19 cellular contexts compared by ENCODE assay signal in genomic region chr10:36141786-36142560, GRCh38.
A peak's percentile ranks its signal among the peaks of the same experiment; 100 is the strongest.
DNase-seq lines count a peak whose midpoint lies in the region; ATAC-seq, FAIRE-seq and TF ChIP-seq lines count a peak whose summit lies in the region.
"Had no signal": no experiment of that assay in that cellular context is flagged by ENCODE, and none has a peak within 500 bp of the region (broad histone marks: within the 10 kb centered on the region; RNA-seq: fewer than 3 reads in every experiment).

No MANE protein-coding gene starts in this region.

- no peaks in the 10 kb centered on the region for H3K27me3 Mint-ChIP-seq in activated T-helper 17 cell treated with anti-CD3 and anti-CD28 coated beads, Interleukin-2, amount 50 U/mL, for 72 hours
- H3K27me3 Mint-ChIP-seq in natural killer cell treated with Interleukin-12 subunit alpha and Interleukin-12 subunit beta and Interleukin-15 and Interleukin-18, amount 100 ng/mL, for 72 hours, result no peaks in the 10 kb centered on the region
- H3K27me3 Mint-ChIP-seq: activated naive CD8-positive, alpha-beta T cell; naive thymus-derived CD4-positive, alpha-beta T cell had no signal

- DNase-seq in RPMI8226, result peak; percentile 29
- peak; percentile 67 for DNase-seq in endothelial cell of umbilical vein (ENCODE audit: low read depth, low spot score)
- no peak for DNase-seq in NCI-H82 treated with DMSO at 0.1 percent for 48 hours (lab: John Stamatoyannopoulos, UW; ENCODE audit: unreplicated experiment)
- no peak for DNase-seq in natural killer cell treated with Interleukin-12 subunit alpha and Interleukin-12 subunit beta and Interleukin-15 and Interleukin-18, amount 100 ng/mL, for 72 hours (ENCODE audit: low spot score)
- DNase-seq: activated CD4-positive, alpha-beta T cell treated with anti-CD3 and anti-CD28 coated beads for 1 hour; AML-193; HFFc6; mammary epithelial cell; naive thymus-derived CD4-positive, alpha-beta T cell; NCI-H1092; NCI-H2029; NCI-H510A; stimulated activated CD4-positive, alpha-beta T cell treated with anti-CD3 and anti-CD28 coated beads, Interleukin-15, amount 100 ng/mL, for 24 hours had no signal

- peaks cover 8% of the 10 kb centered on the region for H3K4me1 ChIP-seq in endothelial cell of umbilical vein (ENCODE audit: control insufficient read depth, extremely low read depth, insufficient read depth, low read length)
- H3K4me1 ChIP-seq in mesodermal cell (ENCODE audit: control insufficient read depth, insufficient read depth, low read length, poor library complexity, severe bottlenecking), result no peaks in the 10 kb centered on the region
- peaks cover 2 to 14% (median 12%) of the 10 kb centered on the region in 5 donors for H3K4me1 ChIP-seq in subcutaneous abdominal adipose tissue (ENCODE audit: control insufficient read depth in 5 of 5, insufficient read depth in 5 of 5, low read length in 5 of 5)

- H3K27me3 ChIP-seq in endothelial cell of umbilical vein (ENCODE audit: control insufficient read depth in 2 of 2, insufficient read depth in 2 of 2, low read length in 2 of 2), result no peaks in the 10 kb centered on the region
- H3K27me3 ChIP-seq in subcutaneous abdominal adipose tissue (ENCODE audit: control insufficient read depth in 5 of 5, insufficient read depth in 4 of 5, low read length in 5 of 5), result no peaks in the 10 kb centered on the region

- no peak for TF ChIP-seq CTCF in endothelial cell of umbilical vein (IDR thresholded peaks at IDR 0.05; ENCODE audit: extremely low read depth in 1 of 2, insufficient read depth in 1 of 2, low read depth in 1 of 2, low read length in 2 of 2)

- H3K27ac ChIP-seq in endothelial cell of umbilical vein (ENCODE audit: insufficient read depth, low read depth, low read length), result no peak overlapping the region
- peak overlapping the region; percentile 6 for H3K27ac ChIP-seq in mesodermal cell (ENCODE audit: low read depth, low read length, severe bottlenecking)
- no peak overlapping the region for H3K27ac ChIP-seq in subcutaneous abdominal adipose tissue (ENCODE audit: low read depth, low read length)
- H3K27ac ChIP-seq: RWPE1 had no signal

- no peaks in the 10 kb centered on the region for H3K4me1 Mint-ChIP-seq in activated T-helper 17 cell treated with anti-CD3 and anti-CD28 coated beads, Interleukin-2, amount 50 U/mL, for 72 hours
- no peaks in the 10 kb centered on the region for H3K4me1 Mint-ChIP-seq in natural killer cell treated with Interleukin-12 subunit alpha and Interleukin-12 subunit beta and Interleukin-15 and Interleukin-18, amount 100 ng/mL, for 72 hours (ENCODE audit: low read depth in 2 of 2)
- H3K4me1 Mint-ChIP-seq: naive thymus-derived CD4-positive, alpha-beta T cell had no signal

- no peak overlapping the region for H3K4me3 Mint-ChIP-seq in activated T-helper 17 cell treated with anti-CD3 and anti-CD28 coated beads, Interleukin-2, amount 50 U/mL, for 72 hours
- H3K4me3 Mint-ChIP-seq in natural killer cell treated with Interleukin-12 subunit alpha and Interleukin-12 subunit beta and Interleukin-15 and Interleukin-18, amount 100 ng/mL, for 72 hours, result no peak overlapping the region
- H3K4me3 Mint-ChIP-seq: activated naive CD8-positive, alpha-beta T cell; activated T-helper 1 cell treated with anti-CD3 and anti-CD28 coated beads, Interleukin-12 subunit alpha, Interleukin-12 subunit beta, Interleukin-2, Interleukin-4 antibody, amounts not matched to agents 30 ng/mL and 10 ng/mL and 1 ng/mL, durations not matched to agents 14 hours and 24 hours and 36 hours; HFFc6; naive thymus-derived CD4-positive, alpha-beta T cell had no signal

- dilution Hi-C loops in endothelial cell of umbilical vein (cut with MboI; ENCODE audit: extremely low pct_ligation_motif_present, low sequenced_read_pairs), result no loop called here

- H3K9ac ChIP-seq in endothelial cell of umbilical vein (replicated peaks; ENCODE audit: extremely low read depth, insufficient read depth, low read length) (no peak overlapping the region), subcutaneous abdominal adipose tissue (ENCODE audit: low read length in 5 of 5) (peak overlapping the region in 1 of 5 donors; percentile 5)

- H3K9me3 Mint-ChIP-seq in activated T-helper 17 cell treated with anti-CD3 and anti-CD28 coated beads, Interleukin-2, amount 50 U/mL, for 72 hours, result peaks cover 8% of the 10 kb centered on the region
- peaks cover 6% of the 10 kb centered on the region for H3K9me3 Mint-ChIP-seq in natural killer cell treated with Interleukin-12 subunit alpha and Interleukin-12 subunit beta and Interleukin-15 and Interleukin-18, amount 100 ng/mL, for 72 hours
- H3K9me3 Mint-ChIP-seq: activated T-helper 1 cell treated with anti-CD3 and anti-CD28 coated beads, Interleukin-12 subunit alpha, Interleukin-12 subunit beta, Interleukin-2, Interleukin-4 antibody, amounts not matched to agents 30 ng/mL and 10 ng/mL and 1 ng/mL, durations not matched to agents 14 hours and 24 hours and 36 hours had no signal

- WGBS in mesodermal cell (ENCODE audit: insufficient coverage in 2 of 2), 2 experiments, result 100% methylated on average over 1 of the region's 7 CpGs; no CpG with 5 or more reads in 1 of the 2 experiments

- FAIRE-seq in endothelial cell of umbilical vein (lab: Jason Lieb, UNC), result peak; percentile 57

- POLR2A ChIA-PET in endothelial cell of umbilical vein (lab: Charles Lee), result no interaction called here

- H3K36me3 Mint-ChIP-seq in activated T-helper 17 cell treated with anti-CD3 and anti-CD28 coated beads, Interleukin-2, amount 50 U/mL, for 72 hours (ENCODE audit: low read depth), result no peaks in the 10 kb centered on the region
- no peaks in the 10 kb centered on the region for H3K36me3 Mint-ChIP-seq in natural killer cell treated with Interleukin-12 subunit alpha and Interleukin-12 subunit beta and Interleukin-15 and Interleukin-18, amount 100 ng/mL, for 72 hours
- H3K36me3 Mint-ChIP-seq: activated naive CD8-positive, alpha-beta T cell had no signal

- H3K4me3 ChIP-seq in endothelial cell of umbilical vein (replicated peaks in 1 of 3; ENCODE audit: insufficient read depth in 1 of 3, low read depth in 1 of 3, low read length in 3 of 3), result no peak overlapping the region
- no peak overlapping the region for H3K4me3 ChIP-seq in mesodermal cell (ENCODE audit: extremely low read depth, insufficient read depth, low read length, poor library complexity, severe bottlenecking)
- H3K4me3 ChIP-seq in subcutaneous abdominal adipose tissue (ENCODE audit: low read depth in 1 of 5, low read length in 5 of 5), result peak overlapping the region in 4 of 5 donors; percentile 18 to 51 (median 30)

- peak overlapping the region; percentile 34 for H3K4me2 ChIP-seq in endothelial cell of umbilical vein (ENCODE audit: insufficient read depth, low read length)

- peak overlapping the region; percentile 85 for H2AFZ ChIP-seq in endothelial cell of umbilical vein (ENCODE audit: low read depth, low read length)

- TF ChIP-seq POLR2A in endothelial cell of umbilical vein (IDR thresholded peaks at IDR 0.05; ENCODE audit: low read depth, low read length), result no peak

- no peaks in the 10 kb centered on the region for H4K20me1 ChIP-seq in endothelial cell of umbilical vein (replicated peaks; ENCODE audit: control insufficient read depth, extremely low read depth, insufficient read depth, low read length)

- H3K79me2 ChIP-seq in endothelial cell of umbilical vein (ENCODE audit: control insufficient read depth, insufficient read depth, low read length), result no peaks in the 10 kb centered on the region

- H3K36me3 ChIP-seq in endothelial cell of umbilical vein (ENCODE audit: control insufficient read depth in 2 of 2, extremely low read depth in 1 of 2, insufficient read depth in 2 of 2, low read length in 2 of 2) (no peaks in the 10 kb centered on the region), mesodermal cell (ENCODE audit: control insufficient read depth, insufficient read depth, low read length) (no peaks in the 10 kb centered on the region), subcutaneous abdominal adipose tissue (ENCODE audit: control insufficient read depth in 5 of 5, insufficient read depth in 5 of 5, low read length in 5 of 5) (no peaks in the 10 kb centered on the region)

- BruUV-seq in endothelial cell of umbilical vein (replicated peaks; lab: Mats Ljungman, UMichigan), result no TSS peak

- intact Hi-C loops in endothelial cell of umbilical vein (cut with micrococcal nuclease), result no loop called here

- H3K9me3 ChIP-seq in endothelial cell of umbilical vein (replicated peaks; ENCODE audit: control insufficient read depth, insufficient read depth, low read length), result no peaks in the 10 kb centered on the region
- H3K9me3 ChIP-seq in mesodermal cell (ENCODE audit: control insufficient read depth, low read length), result no peaks in the 10 kb centered on the region
- peaks cover 0 to 7% (median 2%) of the 10 kb centered on the region in 5 donors for H3K9me3 ChIP-seq in subcutaneous abdominal adipose tissue (ENCODE audit: control insufficient read depth in 5 of 5, low read length in 5 of 5)

- ATAC-seq in activated T-helper 17 cell treated with anti-CD3 and anti-CD28 coated beads, Interleukin-2, amount 50 U/mL, for 72 hours (replicated peaks), result no peak
- no peak for ATAC-seq in natural killer cell treated with Interleukin-12 subunit alpha and Interleukin-12 subunit beta and Interleukin-15 and Interleukin-18, amount 100 ng/mL, for 72 hours
- ATAC-seq: naive thymus-derived CD4-positive, alpha-beta T cell had no signal

- H3K9me1 ChIP-seq in endothelial cell of umbilical vein (replicated peaks; ENCODE audit: control insufficient read depth, extremely low read depth, insufficient read depth, low read length), result no peaks in the 10 kb centered on the region

- H3K27ac Mint-ChIP-seq in activated T-helper 17 cell treated with anti-CD3 and anti-CD28 coated beads, Interleukin-2, amount 50 U/mL, for 72 hours, result no peak overlapping the region
- no peak overlapping the region for H3K27ac Mint-ChIP-seq in natural killer cell treated with Interleukin-12 subunit alpha and Interleukin-12 subunit beta and Interleukin-15 and Interleukin-18, amount 100 ng/mL, for 72 hours
- H3K27ac Mint-ChIP-seq: activated naive CD8-positive, alpha-beta T cell; activated T-helper 1 cell treated with anti-CD3 and anti-CD28 coated beads, Interleukin-12 subunit alpha, Interleukin-12 subunit beta, Interleukin-2, Interleukin-4 antibody, amounts not matched to agents 30 ng/mL and 10 ng/mL and 1 ng/mL, durations not matched to agents 14 hours and 24 hours and 36 hours; HFFc6; naive thymus-derived CD4-positive, alpha-beta T cell had no signal

- CTCF ChIA-PET in endothelial cell of umbilical vein (lab: Charles Lee), result interaction anchor here (0.6 kb wide), 1 partner anchor 37 kb away, joined by 3 read pairs; no protein-coding TSS in a partner anchor

TF ChIP-seq in endothelial cell of umbilical vein, 7 proteins besides CTCF, POLR2A, EP300 and RAD21:
- TF ChIP-seq FOS (IDR thresholded peaks at IDR 0.05; ENCODE audit: borderline replicate concordance, insufficient read depth, low read length), result peak; percentile 5
- no peak for TF ChIP-seq MYC (IDR thresholded peaks at IDR 0.05; ENCODE audit: low read depth, low read length)

Comparison
In these comparisons a context has a peak if more than half of its experiments do, and no peak if none do; other contexts are left out.
1. DNase-seq: peak in RPMI8226 (single experiment) and endothelial cell of umbilical vein (single experiment); none in NCI-H82 treated with DMSO at 0.1 percent for 48 hours (single experiment) and natural killer cell treated with Interleukin-12 subunit alpha and Interleukin-12 subunit beta and Interleukin-15 and Interleukin-18, amount 100 ng/mL, for 72 hours (single experiment).
2. H3K4me3 ChIP-seq: peak in subcutaneous abdominal adipose tissue (4 of 5); none in endothelial cell of umbilical vein (0 of 3) and mesodermal cell (single experiment).